In genomic region chr12:110198386-110198785, GRCh38 we compare ENCODE assay signal across 2 cellular contexts.
TF ChIP-seq lines count a peak whose summit lies in the region.

No MANE protein-coding gene starts in this region.

TF ChIP-seq in SK-N-SH, 30 proteins besides CTCF, POLR2A, EP300 and RAD21 (continued from another document):
- TF ChIP-seq EZH2phosphoT487 (IDR thresholded peaks at IDR 0.05; ENCODE audit: borderline replicate concordance, low read depth) (no peak), MEF2A (IDR thresholded peaks at IDR 0.05; ENCODE audit: borderline replicate concordance, low read depth) (no peak), USF1 (IDR thresholded peaks at IDR 0.05; ENCODE audit: borderline replicate concordance, low read depth) (no peak), RCOR1 (IDR thresholded peaks at IDR 0.05; ENCODE audit: low read length) (no peak)

TF ChIP-seq in SK-N-SH treated with all-trans-retinoic acid at 6 μM for 48 hours, 23 proteins besides CTCF, POLR2A, EP300 and RAD21 (continued from another document):
- no peak for TF ChIP-seq CSRNP3 (CRISPR knock-in tag; IDR thresholded peaks at IDR 0.05)
- no peak for TF ChIP-seq ZNF8 (CRISPR knock-in tag; IDR thresholded peaks at IDR 0.05)
- TF ChIP-seq ARNTL (CRISPR knock-in tag; IDR thresholded peaks at IDR 0.05; ENCODE audit: borderline replicate concordance, low read depth), result no peak
- no peak for TF ChIP-seq RARB (CRISPR knock-in tag; IDR thresholded peaks at IDR 0.05)
- no peak for TF ChIP-seq TOX (CRISPR knock-in tag; IDR thresholded peaks at IDR 0.05; ENCODE audit: borderline replicate concordance)
TF ChIP-seq in SK-N-SH treated with all-trans-retinoic acid at 6 μM for 48 hours: peak in this region for 0.
